1 cellular context compared by ENCODE assay signal in genomic region chr12:64587447-64587846, GRCh38.
TF ChIP-seq lines count a peak whose summit lies in the region.

No MANE protein-coding gene starts in this region.

TF ChIP-seq in H1, 55 proteins besides CTCF, POLR2A, EP300 and RAD21:
- TF ChIP-seq SUZ12 (IDR thresholded peaks at IDR 0.05; ENCODE audit: low read length) = no peak
- TF ChIP-seq POU5F1 (IDR thresholded peaks at IDR 0.05; ENCODE audit: low read depth, low read length) = no peak
- TF ChIP-seq EGR1 (IDR thresholded peaks at IDR 0.05; ENCODE audit: borderline replicate concordance, low read depth, low read length) = no peak
- no peak for TF ChIP-seq KDM1A (IDR thresholded peaks at IDR 0.05; ENCODE audit: borderline replicate concordance, low read length)
- TF ChIP-seq KDM5A (IDR thresholded peaks at IDR 0.05; ENCODE audit: low read length) = no peak
- no peak for TF ChIP-seq SRF (IDR thresholded peaks at IDR 0.05; ENCODE audit: low read depth, low read length)
- TF ChIP-seq BCL11A (IDR thresholded peaks at IDR 0.05; ENCODE audit: low read depth in 2 of 2, low read length in 2 of 2) = no peak
- no peak for TF ChIP-seq TAF1 (IDR thresholded peaks at IDR 0.05; ENCODE audit: low read depth, low read length)
- no peak for TF ChIP-seq CEBPB (IDR thresholded peaks at IDR 0.05; ENCODE audit: low read depth, low read length)
- no peak for TF ChIP-seq TBP (IDR thresholded peaks at IDR 0.05; ENCODE audit: low read depth, low read length)
- TF ChIP-seq JUN (IDR thresholded peaks at IDR 0.05; ENCODE audit: low read depth, low read length) = no peak
- TF ChIP-seq, protein P1, sequence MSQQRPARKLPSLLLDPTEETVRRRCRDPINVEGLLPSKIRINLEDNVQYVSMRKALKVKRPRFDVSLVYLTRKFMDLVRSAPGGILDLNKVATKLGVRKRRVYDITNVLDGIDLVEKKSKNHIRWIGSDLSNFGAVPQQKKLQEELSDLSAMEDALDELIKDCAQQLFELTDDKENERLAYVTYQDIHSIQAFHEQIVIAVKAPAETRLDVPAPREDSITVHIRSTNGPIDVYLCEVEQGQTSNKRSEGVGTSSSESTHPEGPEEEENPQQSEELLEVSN (IDR thresholded peaks at IDR 0.05) = no peak
